In the genomic region with DNA sequence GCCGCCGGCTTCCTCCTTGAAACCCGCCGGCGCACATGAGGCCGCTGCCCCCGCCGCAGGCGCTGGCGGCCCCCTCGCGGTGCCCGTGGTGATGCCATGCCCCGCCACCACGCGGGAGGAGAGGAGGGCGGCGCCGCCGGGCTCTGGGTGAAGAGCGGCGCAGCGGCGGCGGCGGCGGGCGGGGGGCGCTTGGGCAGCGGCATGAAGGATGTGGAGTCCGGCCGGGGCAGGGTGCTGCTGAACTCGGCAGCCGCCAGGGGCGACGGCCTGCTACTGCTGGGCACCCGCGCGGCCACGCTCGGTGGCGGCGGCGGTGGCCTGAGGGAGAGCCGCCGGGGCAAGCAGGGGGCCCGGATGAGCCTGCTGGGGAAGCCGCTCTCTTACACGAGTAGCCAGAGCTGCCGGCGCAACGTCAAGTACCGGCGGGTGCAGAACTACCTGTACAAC, we compare ENCODE assay signal across 8 cellular contexts. TPM values are rescaled to one million over a fixed set of nuclear protein-coding genes. Genes with fewer than 3 reads are reported as not detected.
DNase-seq lines count a peak whose midpoint lies in the region; ATAC-seq, FAIRE-seq and TF ChIP-seq lines count a peak whose summit lies in the region.

No MANE protein-coding gene starts in this region.

- CTCF ChIA-PET in T-cell (lab: Charles Lee), result interaction anchor here (0.9 to 7.4 kb wide), 2 partner anchors 496 to 508 kb away, joined by 4 to 150 read pairs; no protein-coding TSS in a partner anchor

- H3K27me3 Mint-ChIP-seq in IgD-negative memory B cell, result no peaks in the 10 kb centered on the region
- H3K27me3 Mint-ChIP-seq in T-cell, result no peaks in the 10 kb centered on the region
- peaks cover 23% of the 10 kb centered on the region for H3K27me3 Mint-ChIP-seq in astrocyte (ENCODE audit: low read depth, unreplicated experiment)

- peak overlapping the region; percentile 70 for H3K4me3 ChIP-seq in astrocyte (ENCODE audit: insufficient read depth, low read depth, low read length)

- H3K9ac ChIP-seq in astrocyte (ENCODE audit: low read length), result peak overlapping the region; percentile 71

- H3K27ac ChIP-seq in astrocyte (ENCODE audit: low read depth, low read length), result no peak overlapping the region

- in situ Hi-C loops in Caki2 (cut with HindIII; ENCODE audit: low pct_unique_long_range_greater_than_20kb, low sequenced_read_pairs), result loop anchor here (25.0 kb wide), 1 partner anchor 515 kb away; no protein-coding TSS in a partner anchor

- peaks cover 22% of the 10 kb centered on the region for H3K4me1 ChIP-seq in astrocyte (ENCODE audit: insufficient read depth, low read length)

- peaks cover 26% of the 10 kb centered on the region for H3K79me2 ChIP-seq in astrocyte (ENCODE audit: insufficient read depth, low read length)

- H3K4me1 Mint-ChIP-seq in IgD-negative memory B cell (peaks cover 36 to 45% (median 41%) of the 10 kb centered on the region in 3 donors), T-cell (peaks cover 39 to 55% (median 49%) of the 10 kb centered on the region in 3 donors), astrocyte (ENCODE audit: low read depth, unreplicated experiment) (peaks cover 9% of the 10 kb centered on the region)

- H3K9me3 ChIP-seq in astrocyte (ENCODE audit: insufficient read depth, low read depth, low read length), result no peaks in the 10 kb centered on the region

- H3K27ac Mint-ChIP-seq in IgD-negative memory B cell (no peak overlapping the region), T-cell (no peak overlapping the region), astrocyte (ENCODE audit: unreplicated experiment) (no peak overlapping the region)

- no peaks in the 10 kb centered on the region for H3K9me3 Mint-ChIP-seq in IgD-negative memory B cell
- no peaks in the 10 kb centered on the region for H3K9me3 Mint-ChIP-seq in T-cell
- no peaks in the 10 kb centered on the region for H3K9me3 Mint-ChIP-seq in astrocyte (ENCODE audit: unreplicated experiment)

- H2AFZ ChIP-seq in astrocyte (ENCODE audit: low read depth, low read length), result peak overlapping the region; percentile 91

- peak overlapping the region; percentile 93 to 98 (median 96) for H3K4me3 Mint-ChIP-seq in IgD-negative memory B cell
- H3K4me3 Mint-ChIP-seq in T-cell, result peak overlapping the region; percentile 91 to 97 (median 91)
- peak overlapping the region; percentile 87 for H3K4me3 Mint-ChIP-seq in astrocyte (ENCODE audit: unreplicated experiment)

- no peaks in the 10 kb centered on the region for H3K36me3 Mint-ChIP-seq in IgD-negative memory B cell
- H3K36me3 Mint-ChIP-seq in T-cell, result no peaks in the 10 kb centered on the region
- no peaks in the 10 kb centered on the region for H3K36me3 Mint-ChIP-seq in astrocyte (ENCODE audit: low read depth, unreplicated experiment)

- DNase-seq in Caki2 (ENCODE audit: low read depth), result peak; percentile 69
- DNase-seq in T-cell, result peak in 32 of 34 experiments; percentile 23 to 64 (median 44)
- no peak for DNase-seq in astrocyte (ENCODE audit: low read depth)
- DNase-seq in iPS-NIHi11 (ENCODE audit: low spot score), result peak; percentile 74
- DNase-seq in stimulated activated CD4-positive, alpha-beta T cell treated with anti-CD3 and anti-CD28 coated beads, Interleukin-15, amount 100 ng/mL, for 24 hours, result peak; percentile 72
- DNase-seq in cortex of kidney (lab: John Stamatoyannopoulos, UW), result no peak

- peak overlapping the region; percentile 98 for H3K4me2 ChIP-seq in astrocyte (ENCODE audit: low read length)

- FAIRE-seq in astrocyte (lab: Jason Lieb, UNC), result no peak

- POLR2A ChIA-PET in T-cell (lab: Charles Lee), result interaction anchor here (0.6 to 0.8 kb wide), 2 partner anchors 10 to 508 kb away, joined by 3 to 4 read pairs; no protein-coding TSS in a partner anchor

- no peaks in the 10 kb centered on the region for H4K20me1 ChIP-seq in astrocyte (ENCODE audit: insufficient read depth, low read length)

- ATAC-seq in GM21381 (IDR thresholded peaks at IDR 0.05; ENCODE audit: unreplicated experiment) (peak; percentile 30), T-cell (replicated peaks in 1 of 4) (peak; percentile 57 to 62 (median 58))

- no peaks in the 10 kb centered on the region for H3K36me3 ChIP-seq in astrocyte (ENCODE audit: insufficient read depth, low read length)

- TF ChIP-seq CTCF in astrocyte (IDR thresholded peaks at IDR 0.05; ENCODE audit: insufficient read depth, low read depth, low read length), result no peak

- H3K27me3 ChIP-seq in astrocyte (ENCODE audit: insufficient read depth, low read length), result no peaks in the 10 kb centered on the region

RNA-seq across cellular contexts. Expression of a gene that starts 0.3 kb away (rescaled TPM):
- 0.27 and 0.52 TPM in 2 replicates for total RNA-seq in Caki2 (2014; rRNA removed; shearing (Covaris generic); ENCODE audit: low replicate concordance)
- polyA plus RNA-seq in IgD-negative memory B cell, result 6.9 TPM
- total RNA-seq in T-cell (1 to 10 TPM; 3.5 to 5.3 (median 4.3) TPM), astrocyte (0.43 and 2.0 TPM in 2 replicates)

Comparison
In these comparisons a context has a peak if more than half of its experiments do, and no peak if none do; other contexts are left out.
1. DNase-seq: peak in Caki2 (single experiment), T-cell (32 of 34), iPS-NIHi11 (single experiment) and stimulated activated CD4-positive, alpha-beta T cell treated with anti-CD3 and anti-CD28 coated beads, Interleukin-15, amount 100 ng/mL, for 24 hours (single experiment); none in astrocyte (single experiment) and cortex of kidney (single experiment).
2. Peak in every context shown above with its lines, with median percentiles within 50 percentile points of each other: H3K4me3 Mint-ChIP-seq.